In genomic region chr11:128282053-128282452, GRCh38 we compare ENCODE assay signal across 15 cellular contexts.
"Had no signal": no experiment of that assay in that cellular context is flagged by ENCODE, and none has a peak within 500 bp of the region (broad histone marks: within the 10 kb centered on the region; RNA-seq: fewer than 3 reads in every experiment).

No MANE protein-coding gene starts in this region.

- H3K36me3 ChIP-seq: right atrium auricular region, sigmoid colon, suprapubic skin, thyroid gland, upper lobe of left lung, uterus had no signal

- H3K79me2 ChIP-seq: hepatocyte had no signal

- H3K4me2 ChIP-seq: hepatocyte had no signal

- H3K27ac ChIP-seq: hepatocyte, right atrium auricular region, sigmoid colon, skin epidermis, suprapubic skin, thyroid gland, uterus had no signal

- H3K9me3 ChIP-seq: right atrium auricular region, sigmoid colon, suprapubic skin, thyroid gland, upper lobe of left lung, uterus had no signal

- ATAC-seq: effector memory CD8-positive, alpha-beta T cell; naive thymus-derived CD4-positive, alpha-beta T cell had no signal

- H3K27me3 ChIP-seq: hepatocyte, right atrium auricular region, sigmoid colon, suprapubic skin, thyroid gland, upper lobe of left lung, uterus had no signal

- H3K4me1 ChIP-seq: right atrium auricular region, sigmoid colon, suprapubic skin, thyroid gland, upper lobe of left lung had no signal

- H2AFZ ChIP-seq: hepatocyte had no signal

- DNase-seq: effector memory CD8-positive, alpha-beta T cell; foreskin melanocyte; head of caudate nucleus; naive thymus-derived CD4-positive, alpha-beta T cell; posterior cingulate gyrus; sigmoid colon; stimulated activated CD4-positive, alpha-beta T cell treated with anti-CD3 and anti-CD28 coated beads, Interleukin-2, amount 100 ng/mL, for 24 hours; stimulated activated naive CD4-positive, alpha-beta T cell; thyroid gland; upper lobe of left lung; uterus had no signal

- H3K4me3 ChIP-seq: hepatocyte, right atrium auricular region, sigmoid colon, skin epidermis, suprapubic skin, thyroid gland, upper lobe of left lung, uterus had no signal
